ENCODE assay signal across 1 cellular context in the genomic region with DNA sequence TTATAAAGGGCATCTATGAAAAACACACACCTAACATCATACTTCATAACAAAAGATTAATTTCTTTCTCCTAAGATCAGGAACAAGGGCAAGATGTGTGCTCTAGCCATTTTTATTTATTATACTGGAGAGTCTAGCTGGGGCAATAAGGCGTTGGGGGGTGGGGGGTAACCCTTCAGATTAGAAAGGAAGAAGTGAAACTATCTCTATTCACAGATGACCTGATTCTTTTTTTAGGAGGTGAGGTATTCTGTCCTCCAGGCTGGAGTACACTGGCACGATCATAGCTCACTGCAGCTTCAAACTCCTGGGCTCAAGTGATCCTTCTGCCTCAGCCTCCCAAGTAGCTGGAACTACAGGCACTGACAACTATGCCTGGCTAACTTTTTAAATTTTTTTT.
TF ChIP-seq lines count a peak whose summit lies in the region.

No MANE protein-coding gene starts in this region.

TF ChIP-seq in HepG2, 621 proteins besides CTCF, POLR2A, EP300 and RAD21 (continued from another document):
- no peak for TF ChIP-seq CBX2 (IDR thresholded peaks at IDR 0.05; ENCODE audit: low read depth, low read length)
- TF ChIP-seq CBX2 (CRISPR knock-in tag; IDR thresholded peaks at IDR 0.05; ENCODE audit: low read depth): no peak
- no peak for TF ChIP-seq AGO2 (optimal IDR thresholded peaks at IDR 0.05; ENCODE audit: low read depth, low read length)
- TF ChIP-seq, protein P1, sequence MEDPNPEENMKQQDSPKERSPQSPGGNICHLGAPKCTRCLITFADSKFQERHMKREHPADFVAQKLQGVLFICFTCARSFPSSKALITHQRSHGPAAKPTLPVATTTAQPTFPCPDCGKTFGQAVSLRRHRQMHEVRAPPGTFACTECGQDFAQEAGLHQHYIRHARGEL (CRISPR knock-in tag; IDR thresholded peaks at IDR 0.05): no peak
- TF ChIP-seq KLF15 (CRISPR knock-in tag; IDR thresholded peaks at IDR 0.05; ENCODE audit: borderline replicate concordance): no peak
- no peak for TF ChIP-seq SATB2 (CRISPR knock-in tag; IDR thresholded peaks at IDR 0.05)
